8 cellular contexts compared by ENCODE assay signal in genomic region chr9:38622083-38622674, GRCh38. TPM values are rescaled to one million over a fixed set of nuclear protein-coding genes. Genes with fewer than 3 reads are reported as not detected.
DNase-seq lines count a peak whose midpoint lies in the region; ATAC-seq and TF ChIP-seq lines count a peak whose summit lies in the region.

No MANE protein-coding gene starts in this region.

- ATAC-seq in heart left ventricle (peak in 2 of 4 donors; percentile 7 to 24), psoas muscle (no peak), GM19467 (IDR thresholded peaks at IDR 0.05; ENCODE audit: unreplicated experiment) (no peak)

- H3K9me3 ChIP-seq in heart left ventricle (peaks cover 0 to 34% (median 5%) of the 10 kb centered on the region in 12 donors), psoas muscle (peaks cover 4% of the 10 kb centered on the region)

- WGBS in heart left ventricle, 4 donors: 2 to 12% (median 3%) methylated on average over 39 to 46 of the region's 46 CpGs
- WGBS in psoas muscle, 3 donors: 3 to 8% (median 4%) methylated on average over 46 of the region's 46 CpGs

- no peaks in the 10 kb centered on the region for H3K36me3 ChIP-seq in heart left ventricle
- H3K36me3 ChIP-seq in psoas muscle (ENCODE audit: insufficient read depth in 1 of 2, low read depth in 1 of 2): no peaks in the 10 kb centered on the region

- peaks cover 8 to 74% (median 35%) of the 10 kb centered on the region in 9 donors for H3K27me3 ChIP-seq in heart left ventricle
- H3K27me3 ChIP-seq in psoas muscle (ENCODE audit: insufficient read depth in 3 of 3, low read length in 2 of 3): peaks cover 3 to 72% (median 11%) of the 10 kb centered on the region in 3 donors

- peak overlapping the region; percentile 14 to 66 (median 49) for H3K4me3 ChIP-seq in heart left ventricle
- peak overlapping the region; percentile 53 for H3K4me3 ChIP-seq in psoas muscle

- TF ChIP-seq CTCF in heart left ventricle (IDR thresholded peaks at IDR 0.05): no peak
- TF ChIP-seq CTCF in psoas muscle (IDR thresholded peaks at IDR 0.05): no peak

- DNase-seq in Ammon's horn (ENCODE audit: low spot score): peak; percentile 29
- peak; percentile 23 for DNase-seq in HT-29 (ENCODE audit: low spot score)
- peak; percentile 5 to 8 for DNase-seq in activated CD4-positive, alpha-beta T cell treated with anti-CD3 and anti-CD28 coated beads for 4 hours
- DNase-seq in heart left ventricle: peak in 1 of 5 donors; percentile 28
- peak in 1 of 2 donors; percentile 46 for DNase-seq in psoas muscle
- no peak for DNase-seq in NK-92 (lab: John Stamatoyannopoulos, UW; ENCODE audit: unreplicated experiment)
- no peak for DNase-seq in ureter (ENCODE audit: low spot score)

- H3K4me1 ChIP-seq in heart left ventricle (peaks cover 0 to 31% (median 10%) of the 10 kb centered on the region in 12 donors), psoas muscle (peaks cover 14% of the 10 kb centered on the region)

- intact Hi-C loops in heart left ventricle (cut with DNase I) (loop anchor here in 2 of 10 donors (10.0 kb wide), 2 partner anchors 53 to 63 kb away; no protein-coding TSS in a partner anchor), psoas muscle (cut with DNase I) (no loop called here)

- H3K27ac ChIP-seq in heart left ventricle (peak overlapping the region in 1 of 12 donors; percentile 2), psoas muscle (no peak overlapping the region)

- TF ChIP-seq POLR2A in heart left ventricle (IDR thresholded peaks at IDR 0.05): no peak

RNA-seq across cellular contexts. Expression of gene ANKRD18A, which starts 1.8 kb away (rescaled TPM):
- 1.3 and 1.9 TPM in 2 replicates for total RNA-seq in HT-29 (2014; rRNA removed; shearing (Covaris generic))
- total RNA-seq in heart left ventricle: 1 to 10 TPM in 6 of 9 donors, under 1 TPM in 3; 0.20 to 6.8 (median 3.1) TPM
- polyA plus RNA-seq in heart left ventricle: 1 to 10 TPM; 1.3 to 2.2 TPM
- total RNA-seq in psoas muscle: 1 to 10 TPM in 1 of 4 donors, not detected in 3; 1.5 TPM
- polyA plus RNA-seq in psoas muscle: under 1 TPM in 1 of 3 donors, not detected in 2; 0.03 TPM
- 16.6 TPM for total RNA-seq in ureter

Comparison
In these comparisons a context has a peak if more than half of its experiments do, and no peak if none do; other contexts are left out.
1. DNase-seq: peak in Ammon's horn (single experiment), HT-29 (single experiment) and activated CD4-positive, alpha-beta T cell treated with anti-CD3 and anti-CD28 coated beads for 4 hours (2 of 2); none in NK-92 (single experiment) and ureter (single experiment).